In the genomic region with DNA sequence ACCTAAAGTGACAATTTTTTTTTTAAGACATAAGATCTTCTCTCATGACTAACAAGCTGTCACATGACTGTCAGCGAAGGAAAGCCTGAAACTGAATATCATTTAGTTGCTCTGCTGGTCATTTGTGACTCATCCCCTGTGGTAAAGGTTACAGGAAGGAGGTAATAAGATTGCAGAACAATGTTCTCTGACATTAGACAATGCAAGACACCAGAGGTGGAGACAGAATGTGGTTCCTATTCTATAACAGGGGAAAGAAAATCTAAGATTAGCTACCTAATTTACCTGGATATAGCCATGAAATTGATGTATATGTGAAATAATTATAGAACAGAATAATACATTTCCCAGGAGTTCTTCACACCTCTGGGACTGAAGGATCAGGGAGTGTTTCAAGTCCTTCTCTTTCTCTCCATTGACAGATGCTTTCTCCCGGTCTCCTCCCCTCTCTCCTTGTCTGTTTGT, we compare ENCODE assay signal across 1 cellular context.
TF ChIP-seq lines count a peak whose summit lies in the region.

No MANE protein-coding gene starts in this region.

TF ChIP-seq in SK-N-SH, 30 proteins besides CTCF, POLR2A, EP300 and RAD21 (continued from another document):
- TF ChIP-seq, protein P1, sequence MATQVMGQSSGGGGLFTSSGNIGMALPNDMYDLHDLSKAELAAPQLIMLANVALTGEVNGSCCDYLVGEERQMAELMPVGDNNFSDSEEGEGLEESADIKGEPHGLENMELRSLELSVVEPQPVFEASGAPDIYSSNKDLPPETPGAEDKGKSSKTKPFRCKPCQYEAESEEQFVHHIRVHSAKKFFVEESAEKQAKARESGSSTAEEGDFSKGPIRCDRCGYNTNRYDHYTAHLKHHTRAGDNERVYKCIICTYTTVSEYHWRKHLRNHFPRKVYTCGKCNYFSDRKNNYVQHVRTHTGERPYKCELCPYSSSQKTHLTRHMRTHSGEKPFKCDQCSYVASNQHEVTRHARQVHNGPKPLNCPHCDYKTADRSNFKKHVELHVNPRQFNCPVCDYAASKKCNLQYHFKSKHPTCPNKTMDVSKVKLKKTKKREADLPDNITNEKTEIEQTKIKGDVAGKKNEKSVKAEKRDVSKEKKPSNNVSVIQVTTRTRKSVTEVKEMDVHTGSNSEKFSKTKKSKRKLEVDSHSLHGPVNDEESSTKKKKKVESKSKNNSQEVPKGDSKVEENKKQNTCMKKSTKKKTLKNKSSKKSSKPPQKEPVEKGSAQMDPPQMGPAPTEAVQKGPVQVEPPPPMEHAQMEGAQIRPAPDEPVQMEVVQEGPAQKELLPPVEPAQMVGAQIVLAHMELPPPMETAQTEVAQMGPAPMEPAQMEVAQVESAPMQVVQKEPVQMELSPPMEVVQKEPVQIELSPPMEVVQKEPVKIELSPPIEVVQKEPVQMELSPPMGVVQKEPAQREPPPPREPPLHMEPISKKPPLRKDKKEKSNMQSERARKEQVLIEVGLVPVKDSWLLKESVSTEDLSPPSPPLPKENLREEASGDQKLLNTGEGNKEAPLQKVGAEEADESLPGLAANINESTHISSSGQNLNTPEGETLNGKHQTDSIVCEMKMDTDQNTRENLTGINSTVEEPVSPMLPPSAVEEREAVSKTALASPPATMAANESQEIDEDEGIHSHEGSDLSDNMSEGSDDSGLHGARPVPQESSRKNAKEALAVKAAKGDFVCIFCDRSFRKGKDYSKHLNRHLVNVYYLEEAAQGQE (IDR thresholded peaks at IDR 0.05; ENCODE audit: low read depth, low read length) = no peak
- no peak for TF ChIP-seq SMC3 (IDR thresholded peaks at IDR 0.05; ENCODE audit: low read depth, low read length)
- TF ChIP-seq YY1 (IDR thresholded peaks at IDR 0.05; ENCODE audit: low read depth) = no peak
- TF ChIP-seq, protein P2, sequence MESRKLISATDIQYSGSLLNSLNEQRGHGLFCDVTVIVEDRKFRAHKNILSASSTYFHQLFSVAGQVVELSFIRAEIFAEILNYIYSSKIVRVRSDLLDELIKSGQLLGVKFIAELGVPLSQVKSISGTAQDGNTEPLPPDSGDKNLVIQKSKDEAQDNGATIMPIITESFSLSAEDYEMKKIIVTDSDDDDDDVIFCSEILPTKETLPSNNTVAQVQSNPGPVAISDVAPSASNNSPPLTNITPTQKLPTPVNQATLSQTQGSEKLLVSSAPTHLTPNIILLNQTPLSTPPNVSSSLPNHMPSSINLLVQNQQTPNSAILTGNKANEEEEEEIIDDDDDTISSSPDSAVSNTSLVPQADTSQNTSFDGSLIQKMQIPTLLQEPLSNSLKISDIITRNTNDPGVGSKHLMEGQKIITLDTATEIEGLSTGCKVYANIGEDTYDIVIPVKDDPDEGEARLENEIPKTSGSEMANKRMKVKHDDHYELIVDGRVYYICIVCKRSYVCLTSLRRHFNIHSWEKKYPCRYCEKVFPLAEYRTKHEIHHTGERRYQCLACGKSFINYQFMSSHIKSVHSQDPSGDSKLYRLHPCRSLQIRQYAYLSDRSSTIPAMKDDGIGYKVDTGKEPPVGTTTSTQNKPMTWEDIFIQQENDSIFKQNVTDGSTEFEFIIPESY (IDR thresholded peaks at IDR 0.05; ENCODE audit: borderline replicate concordance, low read depth) = no peak
- TF ChIP-seq TAF1 (IDR thresholded peaks at IDR 0.05; ENCODE audit: borderline replicate concordance, low read depth, low read length) = no peak
- no peak for TF ChIP-seq RCOR1 (IDR thresholded peaks at IDR 0.05; ENCODE audit: low read length)
- TF ChIP-seq, protein P3, sequence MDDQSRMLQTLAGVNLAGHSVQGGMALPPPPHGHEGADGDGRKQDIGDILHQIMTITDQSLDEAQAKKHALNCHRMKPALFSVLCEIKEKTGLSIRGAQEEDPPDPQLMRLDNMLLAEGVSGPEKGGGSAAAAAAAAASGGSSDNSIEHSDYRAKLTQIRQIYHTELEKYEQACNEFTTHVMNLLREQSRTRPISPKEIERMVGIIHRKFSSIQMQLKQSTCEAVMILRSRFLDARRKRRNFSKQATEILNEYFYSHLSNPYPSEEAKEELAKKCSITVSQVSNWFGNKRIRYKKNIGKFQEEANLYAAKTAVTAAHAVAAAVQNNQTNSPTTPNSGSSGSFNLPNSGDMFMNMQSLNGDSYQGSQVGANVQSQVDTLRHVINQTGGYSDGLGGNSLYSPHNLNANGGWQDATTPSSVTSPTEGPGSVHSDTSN (IDR thresholded peaks at IDR 0.05) = peak; percentile 55; the same call in 1 of the 2 replicates
- no peak for TF ChIP-seq FOXJ3 (CRISPR knock-in tag; IDR thresholded peaks at IDR 0.05)
- no peak for TF ChIP-seq NFIC (IDR thresholded peaks at IDR 0.05; ENCODE audit: borderline replicate concordance)
- TF ChIP-seq, protein P4, sequence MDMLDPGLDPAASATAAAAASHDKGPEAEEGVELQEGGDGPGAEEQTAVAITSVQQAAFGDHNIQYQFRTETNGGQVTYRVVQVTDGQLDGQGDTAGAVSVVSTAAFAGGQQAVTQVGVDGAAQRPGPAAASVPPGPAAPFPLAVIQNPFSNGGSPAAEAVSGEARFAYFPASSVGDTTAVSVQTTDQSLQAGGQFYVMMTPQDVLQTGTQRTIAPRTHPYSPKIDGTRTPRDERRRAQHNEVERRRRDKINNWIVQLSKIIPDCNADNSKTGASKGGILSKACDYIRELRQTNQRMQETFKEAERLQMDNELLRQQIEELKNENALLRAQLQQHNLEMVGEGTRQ (IDR thresholded peaks at IDR 0.05; ENCODE audit: borderline replicate concordance, low read depth, low read length) = no peak
- TF ChIP-seq MEF2A (IDR thresholded peaks at IDR 0.05; ENCODE audit: borderline replicate concordance, low read depth) = no peak
- TF ChIP-seq POLR2AphosphoS5 (IDR thresholded peaks at IDR 0.05; ENCODE audit: low read depth, low read length) = no peak
- no peak for TF ChIP-seq GATA2 (CRISPR knock-in tag; IDR thresholded peaks at IDR 0.05)
- TF ChIP-seq TCF12 (IDR thresholded peaks at IDR 0.05) = peak; percentile 61
- no peak for TF ChIP-seq ELF1 (IDR thresholded peaks at IDR 0.05)
- no peak for TF ChIP-seq TEAD4 (IDR thresholded peaks at IDR 0.05; ENCODE audit: borderline replicate concordance, insufficient read depth)
- peak; percentile 85 for TF ChIP-seq JUND (IDR thresholded peaks at IDR 0.05)
- no peak for TF ChIP-seq RFX5 (IDR thresholded peaks at IDR 0.05; ENCODE audit: low read length)
- TF ChIP-seq, protein P5, sequence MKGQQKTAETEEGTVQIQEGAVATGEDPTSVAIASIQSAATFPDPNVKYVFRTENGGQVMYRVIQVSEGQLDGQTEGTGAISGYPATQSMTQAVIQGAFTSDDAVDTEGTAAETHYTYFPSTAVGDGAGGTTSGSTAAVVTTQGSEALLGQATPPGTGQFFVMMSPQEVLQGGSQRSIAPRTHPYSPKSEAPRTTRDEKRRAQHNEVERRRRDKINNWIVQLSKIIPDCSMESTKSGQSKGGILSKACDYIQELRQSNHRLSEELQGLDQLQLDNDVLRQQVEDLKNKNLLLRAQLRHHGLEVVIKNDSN (IDR thresholded peaks at IDR 0.05; ENCODE audit: borderline replicate concordance, low read depth) = peak; percentile 86
- TF ChIP-seq, protein P6, sequence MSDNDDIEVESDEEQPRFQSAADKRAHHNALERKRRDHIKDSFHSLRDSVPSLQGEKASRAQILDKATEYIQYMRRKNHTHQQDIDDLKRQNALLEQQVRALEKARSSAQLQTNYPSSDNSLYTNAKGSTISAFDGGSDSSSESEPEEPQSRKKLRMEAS (IDR thresholded peaks at IDR 0.05; ENCODE audit: low read depth) = no peak
- TF ChIP-seq GABPA (IDR thresholded peaks at IDR 0.05; ENCODE audit: low read depth) = no peak
- TF ChIP-seq FOSL2 (IDR thresholded peaks at IDR 0.05; ENCODE audit: borderline replicate concordance, low read depth) = peak; percentile 88; the same call in 1 of the 2 replicates
TF ChIP-seq in SK-N-SH: peak in this region for 5.
